In genomic region chr17:75404739-75405364, GRCh38 we compare ENCODE assay signal across 8 cellular contexts. TPM values are rescaled to one million over a fixed set of nuclear protein-coding genes. Genes with fewer than 3 reads are reported as not detected.
DNase-seq lines count a peak whose midpoint lies in the region; ATAC-seq and TF ChIP-seq lines count a peak whose summit lies in the region.

No MANE protein-coding gene starts in this region.

- H3K9me3 ChIP-seq in CD4-positive, alpha-beta T cell (ENCODE audit: control insufficient read depth, low read length): no peaks in the 10 kb centered on the region
- H3K9me3 ChIP-seq in iPS-20b (ENCODE audit: insufficient read depth, low read depth, low read length): no peaks in the 10 kb centered on the region

- H3K4me3 ChIP-seq in astrocyte of the spinal cord (ENCODE audit: low read depth, low read length): peak overlapping the region; percentile 96
- H3K4me3 ChIP-seq in iPS-20b (ENCODE audit: low read length): peak overlapping the region; percentile 98
- H3K4me3 ChIP-seq in skin epidermis: peak overlapping the region; percentile 84 to 100 (median 97)

- no peaks in the 10 kb centered on the region for H3K27me3 ChIP-seq in CD4-positive, alpha-beta T cell (ENCODE audit: control insufficient read depth, insufficient read depth, low read length)
- no peaks in the 10 kb centered on the region for H3K27me3 ChIP-seq in iPS-20b (ENCODE audit: insufficient read depth, low read length)

- ATAC-seq in CD4-positive, alpha-beta T cell (ENCODE audit: poor library complexity): peak; percentile 27
- peak; percentile 21 for ATAC-seq in GM21526 (IDR thresholded peaks at IDR 0.05; ENCODE audit: low FRiP score, unreplicated experiment)

- TF ChIP-seq CTCF in CD4-positive, alpha-beta T cell (IDR thresholded peaks at IDR 0.05): no peak
- no peak for TF ChIP-seq CTCF in astrocyte of the spinal cord (IDR thresholded peaks at IDR 0.05; ENCODE audit: low read depth, low read length)

- H3K4me3 Mint-ChIP-seq in CD4-positive, alpha-beta T cell: peak overlapping the region; percentile 99
- H3K4me3 Mint-ChIP-seq in IgD-negative memory B cell: peak overlapping the region; percentile 94 to 99 (median 96)

- peak in 9 of 10 experiments; percentile 27 to 56 (median 38) for DNase-seq in CD4-positive, alpha-beta T cell
- DNase-seq in T-helper 22 cell (ENCODE audit: low read depth) (peak; percentile 28), astrocyte of the spinal cord (ENCODE audit: low read depth, low spot score) (peak; percentile 36), NCI-H1694 (lab: John Stamatoyannopoulos, UW) (no peak)

- no peaks in the 10 kb centered on the region for H3K27me3 Mint-ChIP-seq in CD4-positive, alpha-beta T cell
- H3K27me3 Mint-ChIP-seq in IgD-negative memory B cell: no peaks in the 10 kb centered on the region

- in situ Hi-C loops in astrocyte of the spinal cord (cut with HindIII; ENCODE audit: low sequenced_read_pairs): no loop called here

- intact Hi-C loops in CD4-positive, alpha-beta T cell (cut with DNase I, micrococcal nuclease): loop anchor here (1.0 to 10.0 kb wide), 8 partner anchors 12 to 420 kb away; partner anchors contain the start of genes SLC25A19 (in 2 of the 2), CDR2L (in 1 of the 2), GGA3 (in 1 of the 2) and MRPS7 (in 1 of the 2)

- no peaks in the 10 kb centered on the region for H3K36me3 ChIP-seq in iPS-20b (ENCODE audit: insufficient read depth, low read depth, low read length)

- H3K27ac ChIP-seq in CD4-positive, alpha-beta T cell (ENCODE audit: low read depth, low read length): peak overlapping the region; percentile 89
- H3K27ac ChIP-seq in iPS-20b (ENCODE audit: low read length): no peak overlapping the region
- peak overlapping the region; percentile 84 to 99 (median 96) for H3K27ac ChIP-seq in skin epidermis

- H3K9ac ChIP-seq in iPS-20b (ENCODE audit: low read depth, low read length): peak overlapping the region; percentile 88

- no peaks in the 10 kb centered on the region for H3K9me3 Mint-ChIP-seq in CD4-positive, alpha-beta T cell
- H3K9me3 Mint-ChIP-seq in IgD-negative memory B cell: no peaks in the 10 kb centered on the region

- CTCF ChIA-PET in CD4-positive, alpha-beta T cell (lab: Charles Lee): interaction anchor here (1.3 to 4.0 kb wide), 7 partner anchors 15 to 203 kb away, joined by 3 to 25 read pairs (median 4); partner anchors contain the start of genes MIF4GD, SLC25A19 and TSEN54

- POLR2A ChIA-PET in CD4-positive, alpha-beta T cell (lab: Charles Lee): interaction anchor here (1.0 to 3.7 kb wide), 22 partner anchors 10 to 450 kb away, joined by 3 to 51 read pairs (median 6); partner anchors contain the start of genes ARMC7, GGA3, MIF4GD and MRPL58

- peak overlapping the region; percentile 87 for H3K27ac Mint-ChIP-seq in CD4-positive, alpha-beta T cell
- H3K27ac Mint-ChIP-seq in IgD-negative memory B cell: peak overlapping the region; percentile 92 to 96 (median 94)

- H3K4me1 Mint-ChIP-seq in CD4-positive, alpha-beta T cell (ENCODE audit: low read depth): peaks cover 52% of the 10 kb centered on the region
- H3K4me1 Mint-ChIP-seq in IgD-negative memory B cell: peaks cover 32 to 43% (median 37%) of the 10 kb centered on the region in 3 donors

- H3K36me3 Mint-ChIP-seq in CD4-positive, alpha-beta T cell (ENCODE audit: low read depth): peaks cover 26% of the 10 kb centered on the region
- peaks cover 3% of the 10 kb centered on the region for H3K36me3 Mint-ChIP-seq in IgD-negative memory B cell

- H3K4me1 ChIP-seq in iPS-20b (ENCODE audit: insufficient read depth, low read length): no peaks in the 10 kb centered on the region

RNA-seq across cellular contexts. Expression of gene GRB2, which starts 0.6 kb away (rescaled TPM):
- 10 to 100 TPM; 88.8 to 92.6 TPM for total RNA-seq in CD4-positive, alpha-beta T cell
- polyA plus RNA-seq in IgD-negative memory B cell: 333 TPM

RNA-seq across cellular contexts. Expression of gene TMEM94, which starts 51.6 kb away (rescaled TPM):
- 10 to 100 TPM; 52.8 to 57.3 TPM for total RNA-seq in CD4-positive, alpha-beta T cell
- 19.5 TPM for polyA plus RNA-seq in IgD-negative memory B cell
